1 cellular context compared by ENCODE assay signal in genomic region chr5:131373265-131373664, GRCh38.
TF ChIP-seq lines count a peak whose summit lies in the region.

No MANE protein-coding gene starts in this region.

TF ChIP-seq in K562, 482 proteins besides CTCF, POLR2A, EP300 and RAD21 (continued from another document and continues in another):
- TF ChIP-seq, protein P1, sequence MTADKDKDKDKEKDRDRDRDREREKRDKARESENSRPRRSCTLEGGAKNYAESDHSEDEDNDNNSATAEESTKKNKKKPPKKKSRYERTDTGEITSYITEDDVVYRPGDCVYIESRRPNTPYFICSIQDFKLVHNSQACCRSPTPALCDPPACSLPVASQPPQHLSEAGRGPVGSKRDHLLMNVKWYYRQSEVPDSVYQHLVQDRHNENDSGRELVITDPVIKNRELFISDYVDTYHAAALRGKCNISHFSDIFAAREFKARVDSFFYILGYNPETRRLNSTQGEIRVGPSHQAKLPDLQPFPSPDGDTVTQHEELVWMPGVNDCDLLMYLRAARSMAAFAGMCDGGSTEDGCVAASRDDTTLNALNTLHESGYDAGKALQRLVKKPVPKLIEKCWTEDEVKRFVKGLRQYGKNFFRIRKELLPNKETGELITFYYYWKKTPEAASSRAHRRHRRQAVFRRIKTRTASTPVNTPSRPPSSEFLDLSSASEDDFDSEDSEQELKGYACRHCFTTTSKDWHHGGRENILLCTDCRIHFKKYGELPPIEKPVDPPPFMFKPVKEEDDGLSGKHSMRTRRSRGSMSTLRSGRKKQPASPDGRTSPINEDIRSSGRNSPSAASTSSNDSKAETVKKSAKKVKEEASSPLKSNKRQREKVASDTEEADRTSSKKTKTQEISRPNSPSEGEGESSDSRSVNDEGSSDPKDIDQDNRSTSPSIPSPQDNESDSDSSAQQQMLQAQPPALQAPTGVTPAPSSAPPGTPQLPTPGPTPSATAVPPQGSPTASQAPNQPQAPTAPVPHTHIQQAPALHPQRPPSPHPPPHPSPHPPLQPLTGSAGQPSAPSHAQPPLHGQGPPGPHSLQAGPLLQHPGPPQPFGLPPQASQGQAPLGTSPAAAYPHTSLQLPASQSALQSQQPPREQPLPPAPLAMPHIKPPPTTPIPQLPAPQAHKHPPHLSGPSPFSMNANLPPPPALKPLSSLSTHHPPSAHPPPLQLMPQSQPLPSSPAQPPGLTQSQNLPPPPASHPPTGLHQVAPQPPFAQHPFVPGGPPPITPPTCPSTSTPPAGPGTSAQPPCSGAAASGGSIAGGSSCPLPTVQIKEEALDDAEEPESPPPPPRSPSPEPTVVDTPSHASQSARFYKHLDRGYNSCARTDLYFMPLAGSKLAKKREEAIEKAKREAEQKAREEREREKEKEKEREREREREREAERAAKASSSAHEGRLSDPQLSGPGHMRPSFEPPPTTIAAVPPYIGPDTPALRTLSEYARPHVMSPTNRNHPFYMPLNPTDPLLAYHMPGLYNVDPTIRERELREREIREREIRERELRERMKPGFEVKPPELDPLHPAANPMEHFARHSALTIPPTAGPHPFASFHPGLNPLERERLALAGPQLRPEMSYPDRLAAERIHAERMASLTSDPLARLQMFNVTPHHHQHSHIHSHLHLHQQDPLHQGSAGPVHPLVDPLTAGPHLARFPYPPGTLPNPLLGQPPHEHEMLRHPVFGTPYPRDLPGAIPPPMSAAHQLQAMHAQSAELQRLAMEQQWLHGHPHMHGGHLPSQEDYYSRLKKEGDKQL (CRISPR knock-in tag; IDR thresholded peaks at IDR 0.05; ENCODE audit: borderline replicate concordance) = no peak
- TF ChIP-seq GATA2 (CRISPR knock-in tag; IDR thresholded peaks at IDR 0.05) = peak; percentile 67
- 0 out of 2 replicates have a peak, but pooled peaks have one; percentile 38 for TF ChIP-seq HDAC2 (IDR thresholded peaks at IDR 0.05)
- peak; percentile 32; the same call in 1 of the 2 replicates for TF ChIP-seq BHLHE40 (IDR thresholded peaks at IDR 0.05; ENCODE audit: low read length)
- peak; percentile 65 for TF ChIP-seq ATF7 (IDR thresholded peaks at IDR 0.05)
- TF ChIP-seq PML (IDR thresholded peaks at IDR 0.05; ENCODE audit: low read length) = peak; percentile 76
- TF ChIP-seq, protein P2, sequence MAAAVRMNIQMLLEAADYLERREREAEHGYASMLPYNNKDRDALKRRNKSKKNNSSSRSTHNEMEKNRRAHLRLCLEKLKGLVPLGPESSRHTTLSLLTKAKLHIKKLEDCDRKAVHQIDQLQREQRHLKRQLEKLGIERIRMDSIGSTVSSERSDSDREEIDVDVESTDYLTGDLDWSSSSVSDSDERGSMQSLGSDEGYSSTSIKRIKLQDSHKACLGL (CRISPR knock-in tag; IDR thresholded peaks at IDR 0.05; ENCODE audit: borderline replicate concordance, poor library complexity, severe bottlenecking) = no peak
- TF ChIP-seq CBFA2T2 (conservative IDR thresholded peaks at IDR 0.05) = peak; percentile 86
- TF ChIP-seq ZNF586 (CRISPR knock-in tag; conservative IDR thresholded peaks at IDR 0.05) = no peak
- peak; percentile 40; the same call in 1 of the 2 replicates for TF ChIP-seq SMARCC2 (IDR thresholded peaks at IDR 0.05; ENCODE audit: low read depth)
- no peak; the same call in 1 of the 2 replicates for TF ChIP-seq ZBTB7A (IDR thresholded peaks at IDR 0.05; ENCODE audit: borderline replicate concordance, control insufficient read depth, low read depth, low read length)
- TF ChIP-seq HLTF (IDR thresholded peaks at IDR 0.05) = no peak
- TF ChIP-seq, protein P3, sequence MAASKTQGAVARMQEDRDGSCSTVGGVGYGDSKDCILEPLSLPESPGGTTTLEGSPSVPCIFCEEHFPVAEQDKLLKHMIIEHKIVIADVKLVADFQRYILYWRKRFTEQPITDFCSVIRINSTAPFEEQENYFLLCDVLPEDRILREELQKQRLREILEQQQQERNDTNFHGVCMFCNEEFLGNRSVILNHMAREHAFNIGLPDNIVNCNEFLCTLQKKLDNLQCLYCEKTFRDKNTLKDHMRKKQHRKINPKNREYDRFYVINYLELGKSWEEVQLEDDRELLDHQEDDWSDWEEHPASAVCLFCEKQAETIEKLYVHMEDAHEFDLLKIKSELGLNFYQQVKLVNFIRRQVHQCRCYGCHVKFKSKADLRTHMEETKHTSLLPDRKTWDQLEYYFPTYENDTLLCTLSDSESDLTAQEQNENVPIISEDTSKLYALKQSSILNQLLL (CRISPR knock-in tag; IDR thresholded peaks at IDR 0.05; ENCODE audit: borderline replicate concordance) = no peak
- peak; percentile 48; the same call in 1 of the 2 replicates for TF ChIP-seq NCOA1 (IDR thresholded peaks at IDR 0.05; ENCODE audit: low read depth)
- TF ChIP-seq ZNF436 (CRISPR knock-in tag; IDR thresholded peaks at IDR 0.05) = no peak
- TF ChIP-seq CTBP1 (IDR thresholded peaks at IDR 0.05; ENCODE audit: borderline replicate concordance) = peak; percentile 78
- TF ChIP-seq, protein P4, sequence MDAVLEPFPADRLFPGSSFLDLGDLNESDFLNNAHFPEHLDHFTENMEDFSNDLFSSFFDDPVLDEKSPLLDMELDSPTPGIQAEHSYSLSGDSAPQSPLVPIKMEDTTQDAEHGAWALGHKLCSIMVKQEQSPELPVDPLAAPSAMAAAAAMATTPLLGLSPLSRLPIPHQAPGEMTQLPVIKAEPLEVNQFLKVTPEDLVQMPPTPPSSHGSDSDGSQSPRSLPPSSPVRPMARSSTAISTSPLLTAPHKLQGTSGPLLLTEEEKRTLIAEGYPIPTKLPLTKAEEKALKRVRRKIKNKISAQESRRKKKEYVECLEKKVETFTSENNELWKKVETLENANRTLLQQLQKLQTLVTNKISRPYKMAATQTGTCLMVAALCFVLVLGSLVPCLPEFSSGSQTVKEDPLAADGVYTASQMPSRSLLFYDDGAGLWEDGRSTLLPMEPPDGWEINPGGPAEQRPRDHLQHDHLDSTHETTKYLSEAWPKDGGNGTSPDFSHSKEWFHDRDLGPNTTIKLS (IDR thresholded peaks at IDR 0.05; ENCODE audit: borderline replicate concordance, low read depth) = 0 out of 2 replicates have a peak, but pooled peaks have one; percentile 28
- TF ChIP-seq CSDE1 (IDR thresholded peaks at IDR 0.05) = no peak
- TF ChIP-seq NFIX (CRISPR knock-in tag; IDR thresholded peaks at IDR 0.05; ENCODE audit: low read depth) = no peak
- peak; percentile 80 for TF ChIP-seq STAT5A (IDR thresholded peaks at IDR 0.05; ENCODE audit: borderline replicate concordance, low read length)
- no peak for TF ChIP-seq KAT8 (IDR thresholded peaks at IDR 0.05; ENCODE audit: low read depth)
- peak; percentile 86 for TF ChIP-seq ZEB2 (IDR thresholded peaks at IDR 0.05)
- no peak for TF ChIP-seq ADNP (tag; IDR thresholded peaks at IDR 0.05)
- TF ChIP-seq ARID1B (IDR thresholded peaks at IDR 0.05) = peak; percentile 90
- TF ChIP-seq, protein P5, sequence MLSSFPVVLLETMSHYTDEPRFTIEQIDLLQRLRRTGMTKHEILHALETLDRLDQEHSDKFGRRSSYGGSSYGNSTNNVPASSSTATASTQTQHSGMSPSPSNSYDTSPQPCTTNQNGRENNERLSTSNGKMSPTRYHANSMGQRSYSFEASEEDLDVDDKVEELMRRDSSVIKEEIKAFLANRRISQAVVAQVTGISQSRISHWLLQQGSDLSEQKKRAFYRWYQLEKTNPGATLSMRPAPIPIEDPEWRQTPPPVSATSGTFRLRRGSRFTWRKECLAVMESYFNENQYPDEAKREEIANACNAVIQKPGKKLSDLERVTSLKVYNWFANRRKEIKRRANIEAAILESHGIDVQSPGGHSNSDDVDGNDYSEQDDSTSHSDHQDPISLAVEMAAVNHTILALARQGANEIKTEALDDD (IDR thresholded peaks at IDR 0.05) = peak; percentile 59; the same call in 1 of the 2 replicates
- TF ChIP-seq MTA3 (IDR thresholded peaks at IDR 0.05; ENCODE audit: borderline replicate concordance) = 0 out of 2 replicates have a peak, but pooled peaks have one; percentile 34
- no peak for TF ChIP-seq ZNF146 (CRISPR knock-in tag; IDR thresholded peaks at IDR 0.05; ENCODE audit: unreplicated experiment)
- no peak for TF ChIP-seq ZNF217 (CRISPR knock-in tag; IDR thresholded peaks at IDR 0.05)
- TF ChIP-seq YY1 (IDR thresholded peaks at IDR 0.05; ENCODE audit: borderline replicate concordance in 1 of 3, control insufficient read depth in 1 of 3, extremely low read depth in 1 of 3, insufficient read depth in 3 of 3, insufficient read length in 1 of 3, insufficient replicate concordance in 2 of 3, low read depth in 1 of 3, low read length in 2 of 3) = peak in 2 of 3 experiments; percentile 15 to 68
- TF ChIP-seq CREB3 (tag; conservative IDR thresholded peaks at IDR 0.05; ENCODE audit: low read depth) = 0 out of 2 replicates have a peak, but pooled peaks have one; percentile 23
- TF ChIP-seq, protein P6, sequence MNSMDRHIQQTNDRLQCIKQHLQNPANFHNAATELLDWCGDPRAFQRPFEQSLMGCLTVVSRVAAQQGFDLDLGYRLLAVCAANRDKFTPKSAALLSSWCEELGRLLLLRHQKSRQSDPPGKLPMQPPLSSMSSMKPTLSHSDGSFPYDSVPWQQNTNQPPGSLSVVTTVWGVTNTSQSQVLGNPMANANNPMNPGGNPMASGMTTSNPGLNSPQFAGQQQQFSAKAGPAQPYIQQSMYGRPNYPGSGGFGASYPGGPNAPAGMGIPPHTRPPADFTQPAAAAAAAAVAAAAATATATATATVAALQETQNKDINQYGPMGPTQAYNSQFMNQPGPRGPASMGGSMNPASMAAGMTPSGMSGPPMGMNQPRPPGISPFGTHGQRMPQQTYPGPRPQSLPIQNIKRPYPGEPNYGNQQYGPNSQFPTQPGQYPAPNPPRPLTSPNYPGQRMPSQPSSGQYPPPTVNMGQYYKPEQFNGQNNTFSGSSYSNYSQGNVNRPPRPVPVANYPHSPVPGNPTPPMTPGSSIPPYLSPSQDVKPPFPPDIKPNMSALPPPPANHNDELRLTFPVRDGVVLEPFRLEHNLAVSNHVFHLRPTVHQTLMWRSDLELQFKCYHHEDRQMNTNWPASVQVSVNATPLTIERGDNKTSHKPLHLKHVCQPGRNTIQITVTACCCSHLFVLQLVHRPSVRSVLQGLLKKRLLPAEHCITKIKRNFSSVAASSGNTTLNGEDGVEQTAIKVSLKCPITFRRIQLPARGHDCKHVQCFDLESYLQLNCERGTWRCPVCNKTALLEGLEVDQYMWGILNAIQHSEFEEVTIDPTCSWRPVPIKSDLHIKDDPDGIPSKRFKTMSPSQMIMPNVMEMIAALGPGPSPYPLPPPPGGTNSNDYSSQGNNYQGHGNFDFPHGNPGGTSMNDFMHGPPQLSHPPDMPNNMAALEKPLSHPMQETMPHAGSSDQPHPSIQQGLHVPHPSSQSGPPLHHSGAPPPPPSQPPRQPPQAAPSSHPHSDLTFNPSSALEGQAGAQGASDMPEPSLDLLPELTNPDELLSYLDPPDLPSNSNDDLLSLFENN (IDR thresholded peaks at IDR 0.05; ENCODE audit: low read depth in 2 of 2, low read length in 2 of 2) = peak in 1 of 2 experiments; percentile 64; a peak in 1 of 4 replicates
- TF ChIP-seq ZNF639 (CRISPR knock-in tag; conservative IDR thresholded peaks at IDR 0.05 in 1 of 2, IDR thresholded peaks at IDR 0.05 in 1 of 2) = no peak
- TF ChIP-seq PHB2 (IDR thresholded peaks at IDR 0.05; ENCODE audit: low read depth) = no peak
- TF ChIP-seq HIVEP1 (CRISPR knock-in tag; IDR thresholded peaks at IDR 0.05) = no peak
- no peak for TF ChIP-seq SIX5 (IDR thresholded peaks at IDR 0.05; ENCODE audit: borderline replicate concordance in 1 of 2, insufficient read depth in 1 of 2, low read depth in 1 of 2, low read length in 2 of 2)
- no peak for TF ChIP-seq ZBTB12 (CRISPR knock-in tag; IDR thresholded peaks at IDR 0.05)
- no peak for TF ChIP-seq GATAD2A (IDR thresholded peaks at IDR 0.05)
- peak; percentile 62 for TF ChIP-seq ATF3 (IDR thresholded peaks at IDR 0.05)
- no peak for TF ChIP-seq ATF3 (CRISPR knock-in tag; conservative IDR thresholded peaks at IDR 0.05)
- 0 out of 2 replicates have a peak, but pooled peaks have one; percentile 42 for TF ChIP-seq CBFB (CRISPR knock-in tag; IDR thresholded peaks at IDR 0.05)
- no peak for TF ChIP-seq ZNF696 (CRISPR knock-in tag; conservative IDR thresholded peaks at IDR 0.05)
- no peak for TF ChIP-seq MCM5 (IDR thresholded peaks at IDR 0.05; ENCODE audit: low read depth)
